In genomic region chrX:44927398-44927797, GRCh38 we compare ENCODE assay signal across 24 cellular contexts. TPM values are rescaled to one million over a fixed set of nuclear protein-coding genes. Genes with fewer than 3 reads are reported as not detected.
DNase-seq lines count a peak whose midpoint lies in the region; ATAC-seq, FAIRE-seq and TF ChIP-seq lines count a peak whose summit lies in the region.
"Had no signal": no experiment of that assay in that cellular context is flagged by ENCODE, and none has a peak within 500 bp of the region (broad histone marks: within the 10 kb centered on the region; RNA-seq: fewer than 3 reads in every experiment).

No MANE protein-coding gene starts in this region.

- H3K4me1 ChIP-seq in K562 (replicated peaks in 1 of 2; ENCODE audit: control insufficient read depth in 2 of 2, insufficient read depth in 2 of 2, low read length in 2 of 2) = peaks cover 0 to 4% of the 10 kb centered on the region in 2 experiments; a peak in 3 of 5 replicates
- H3K4me1 ChIP-seq: BLaER1 had no signal

- H4K20me1 ChIP-seq in K562 (replicated peaks; ENCODE audit: control insufficient read depth, insufficient read depth, low read length) = 0 out of 2 replicates have a peak, but pooled peaks cover 5% of the 10 kb centered on the region

- H3K36me3 Mint-ChIP-seq in activated CD4-positive, alpha-beta T cell treated with anti-CD3 and anti-CD28 coated beads for 36 hours (ENCODE audit: low read depth) = peaks cover 8% of the 10 kb centered on the region
- peaks cover 6% of the 10 kb centered on the region for H3K36me3 Mint-ChIP-seq in memory B cell

- peaks cover 100% of the 10 kb centered on the region for H3K79me2 ChIP-seq in K562 (ENCODE audit: control insufficient read depth, insufficient read depth, low read length)

- no TSS peak for BruUV-seq in K562 (replicated peaks; lab: Mats Ljungman, UMichigan)

- no peak overlapping the region for H2AFZ ChIP-seq in K562 (ENCODE audit: low read depth, low read length)

- H3K4me1 Mint-ChIP-seq in activated CD4-positive, alpha-beta T cell treated with anti-CD3 and anti-CD28 coated beads for 36 hours = peaks cover 49% of the 10 kb centered on the region
- H3K4me1 Mint-ChIP-seq in memory B cell = peaks cover 40% of the 10 kb centered on the region

- H3K9ac ChIP-seq in K562 (ENCODE audit: insufficient read depth in 1 of 2, low read depth in 2 of 2, low read length in 2 of 2) = no peak overlapping the region
- H3K9ac ChIP-seq: BLaER1 had no signal

- H3K9me3 Mint-ChIP-seq in activated CD4-positive, alpha-beta T cell treated with anti-CD3 and anti-CD28 coated beads for 36 hours (ENCODE audit: low read depth) = no peaks in the 10 kb centered on the region
- no peaks in the 10 kb centered on the region for H3K9me3 Mint-ChIP-seq in memory B cell
- H3K9me3 Mint-ChIP-seq: CD8-positive, alpha-beta T cell had no signal

- TF ChIP-seq CTCF in K562 (IDR thresholded peaks at IDR 0.05 in 2 of 3, conservative IDR thresholded peaks at IDR 0.05 in 1 of 3; ENCODE audit: insufficient read depth in 2 of 3, low read depth in 1 of 3, low read length in 3 of 3) = no peak
- no peak for TF ChIP-seq CTCF in omental fat pad (IDR thresholded peaks at IDR 0.05)

- no peaks in the 10 kb centered on the region for H3K9me3 ChIP-seq in K562 (replicated peaks; ENCODE audit: control insufficient read depth, insufficient read depth, low read depth, low read length)

- no peaks in the 10 kb centered on the region for H3K9me1 ChIP-seq in K562 (ENCODE audit: control insufficient read depth, insufficient read depth, low read length)

- H3K4me2 ChIP-seq in K562 (ENCODE audit: insufficient read depth, low read length) = no peak overlapping the region
- H3K4me2 ChIP-seq: BLaER1 had no signal

- POLR2A ChIA-PET in activated CD4-positive, alpha-beta T cell treated with anti-CD3 and anti-CD28 coated beads for 36 hours (lab: Charles Lee) = no interaction called here
- POLR2A ChIA-PET in K562 (lab: Yijun Ruan, JAX) = interaction anchor here (1.2 kb wide), 1 partner anchor 29 kb away, joined by 3 read pairs; no protein-coding TSS in a partner anchor

- H3K27ac ChIP-seq in K562 (ENCODE audit: extremely low read depth, low read depth, low read length) = no peak overlapping the region
- H3K27ac ChIP-seq: BLaER1 had no signal

- no peak overlapping the region for H3K27ac Mint-ChIP-seq in activated CD4-positive, alpha-beta T cell treated with anti-CD3 and anti-CD28 coated beads for 36 hours
- peak overlapping the region; percentile 68 for H3K27ac Mint-ChIP-seq in memory B cell
- H3K27ac Mint-ChIP-seq: CD8-positive, alpha-beta T cell had no signal

- H3K27me3 Mint-ChIP-seq in activated CD4-positive, alpha-beta T cell treated with anti-CD3 and anti-CD28 coated beads for 36 hours = no peaks in the 10 kb centered on the region
- H3K27me3 Mint-ChIP-seq in memory B cell = no peaks in the 10 kb centered on the region

- CTCF ChIA-PET in activated CD4-positive, alpha-beta T cell treated with anti-CD3 and anti-CD28 coated beads for 36 hours (lab: Charles Lee) = no interaction called here
- CTCF ChIA-PET in K562 (lab: Yijun Ruan, JAX; ENCODE audit: low intra/inter-chr PET ratio) = no interaction called here

- TF ChIP-seq EP300 in K562 (IDR thresholded peaks at IDR 0.05; ENCODE audit: low read length) = no peak

- no peak for FAIRE-seq in K562 (lab: Jason Lieb, UNC)
- FAIRE-seq in urothelium cell line (lab: Jason Lieb, UNC) = no peak
- FAIRE-seq: GM12892, GM18507, H1 had no signal

- WGBS in K562 (ENCODE audit: insufficient coverage, low coverage, missing lambda C conversion rate) = 86% methylated on average over 1 of the region's 1 CpG

- TF ChIP-seq RAD21 in K562 (CRISPR knock-in tag; conservative IDR thresholded peaks at IDR 0.05 in 1 of 2, IDR thresholded peaks at IDR 0.05 in 1 of 2) = no peak

- no peak overlapping the region for H3K4me3 Mint-ChIP-seq in activated CD4-positive, alpha-beta T cell treated with anti-CD3 and anti-CD28 coated beads for 36 hours
- H3K4me3 Mint-ChIP-seq in memory B cell = no peak overlapping the region
- H3K4me3 Mint-ChIP-seq: CD8-positive, alpha-beta T cell had no signal

- H3K36me3 ChIP-seq in K562 (ENCODE audit: control insufficient read depth, insufficient read depth, low read length) = no peaks in the 10 kb centered on the region

- intact Hi-C loops in activated CD4-positive, alpha-beta T cell treated with anti-CD3 and anti-CD28 coated beads for 36 hours (cut with DNase I, micrococcal nuclease) = loop anchor here in 1 of 2 experiments (10.0 kb wide), 1 partner anchor 53 kb away; the partner anchor contains the start of gene KDM6A
- intact Hi-C loops in K562 (cut with micrococcal nuclease) = no loop called here

- no peaks in the 10 kb centered on the region for H3K27me3 ChIP-seq in K562 (ENCODE audit: control insufficient read depth in 2 of 2, insufficient read depth in 2 of 2, low read length in 2 of 2)
- H3K27me3 ChIP-seq: BLaER1 had no signal

- TF ChIP-seq POLR2A in K562 (conservative IDR thresholded peaks at IDR 0.05) = no peak

- in situ Hi-C loops in G401 (cut with HindIII; ENCODE audit: low sequenced_read_pairs) = no loop called here
- in situ Hi-C loops in K562 (cut with MboI) = no loop called here

- peak; percentile 47 for ATAC-seq in activated CD4-positive, alpha-beta T cell treated with anti-CD3 and anti-CD28 coated beads for 36 hours
- ATAC-seq in K562 (peak; percentile 51; the same call in 2 of the 3 replicates), memory B cell (ENCODE audit: low read depth) (no peak), omental fat pad (ENCODE audit: low FRiP score) (no peak)
- ATAC-seq: CD8-positive, alpha-beta T cell had no signal

- DNase-seq in activated CD4-positive, alpha-beta T cell treated with anti-CD3 and anti-CD28 coated beads for 36 hours = no peak
- no peak for DNase-seq in activated CD4-positive, alpha-beta T cell treated with anti-CD3 and anti-CD28 coated beads for 4 hours
- peak; percentile 27 for DNase-seq in G401 (ENCODE audit: low spot score)
- no peak for DNase-seq in K562 (ENCODE audit: extremely low read depth in 1 of 4, low spot score in 3 of 4)
- DNase-seq in memory B cell (ENCODE audit: low spot score in 2 of 2) = no peak
- DNase-seq in omental fat pad (ENCODE audit: low spot score) = no peak
- DNase-seq in urothelium cell line (ENCODE audit: low spot score) = no peak
- no peak for DNase-seq in activated CD8-positive, alpha-beta memory T cell treated with anti-CD3 and anti-CD28 coated beads, Interleukin-2, amount 50 U/mL, for 4 hours
- DNase-seq: CD8-positive, alpha-beta T cell; DMS53; EL; KG1; MV-4-11; NCI-H1417; NCI-H187; NCI-H2107; NCI-H226; NCI-H524; RPMI8226; SIG-M5 had no signal

- no peak overlapping the region for H3K4me3 ChIP-seq in K562
- H3K4me3 ChIP-seq: BLaER1 had no signal

RNA-seq across cellular contexts. Expression of gene KDM6A, which starts 54.4 kb away (rescaled TPM):
- total RNA-seq in activated CD4-positive, alpha-beta T cell treated with anti-CD3 and anti-CD28 coated beads for 36 hours = 10 to 100 TPM; 18.9 to 24.2 TPM
- 9.9 and 17.3 TPM in 2 replicates for total RNA-seq in G401 (2014; rRNA removed; shearing (Covaris generic))
- 67.4 and 167 TPM in 2 replicates for total RNA-seq in K562 (2011; cell fraction: chromatin; rRNA removed; ENCODE audit: low replicate concordance)
- 29.5 and 35.7 TPM in 2 replicates for total RNA-seq in K562 (2011; cell fraction: nucleolus; rRNA removed)
- 52.1 and 74.0 TPM in 2 replicates for total RNA-seq in K562 (2011; cell fraction: nucleoplasm; rRNA removed)
- 14.6 and 18.8 TPM in 2 replicates for total RNA-seq in K562 (2014; rRNA removed)
- 26.9 and 28.3 TPM in 2 replicates for total RNA-seq in K562 (2014; rRNA removed; fragmentation: Illumina TruSeq; extraction: Trizol)
- total RNA-seq in K562 (2015; rRNA removed; fragmentation: Illumina TruSeq; extraction: Trizol) = 21.7 and 22.9 TPM in 2 replicates
- total RNA-seq in K562 (2021) = 21.0 and 27.5 TPM in 2 replicates
- 34.3 and 38.0 TPM in 2 replicates for polyA plus RNA-seq in K562 (2011; rRNA removed)
- 17.2 and 18.4 TPM in 2 replicates for polyA plus RNA-seq in K562 (2011; cell fraction: cytosol; rRNA removed)
- polyA plus RNA-seq in K562 (2011; cell fraction: nucleus; rRNA removed) = 53.5 and 79.2 TPM in 2 replicates
- 14.1 and 18.4 TPM in 2 replicates for polyA plus RNA-seq in K562 (2012)
- 25.3 and 25.5 TPM in 2 replicates for polyA plus RNA-seq in K562 (2014; fragmentation: Illumina TruSeq; extraction: Trizol)
- 1 to 10 TPM; 8.4 to 8.9 TPM for polyA plus RNA-seq in K562 (2014; fragmentation: Nextera tagmentation; extraction: Ambion mirVana)
- 16.2 and 23.4 TPM in 2 replicates for polyA plus RNA-seq in K562 (2014; rRNA removed)
- polyA minus RNA-seq in K562 (2011; rRNA and poly(A)+ RNA removed) = 67.2 and 73.7 TPM in 2 replicates
- 24.0 and 30.0 TPM in 2 replicates for polyA minus RNA-seq in K562 (2011; cell fraction: cytosol; rRNA and poly(A)+ RNA removed)
- polyA minus RNA-seq in K562 (2011; cell fraction: nucleus; rRNA and poly(A)+ RNA removed) = 39.2 and 66.4 TPM in 2 replicates
- total RNA-seq in omental fat pad = 10 to 100 TPM; 24.4 to 41.3 (median 29.9) TPM

Comparison
In these comparisons a context has a peak if more than half of its experiments do, and no peak if none do; other contexts are left out.
1. ATAC-seq: peak in activated CD4-positive, alpha-beta T cell treated with anti-CD3 and anti-CD28 coated beads for 36 hours (single experiment) and K562 (single experiment); none in memory B cell (single experiment) and omental fat pad (single experiment).